ENCODE assay signal across 27 cellular contexts in the genomic region with DNA sequence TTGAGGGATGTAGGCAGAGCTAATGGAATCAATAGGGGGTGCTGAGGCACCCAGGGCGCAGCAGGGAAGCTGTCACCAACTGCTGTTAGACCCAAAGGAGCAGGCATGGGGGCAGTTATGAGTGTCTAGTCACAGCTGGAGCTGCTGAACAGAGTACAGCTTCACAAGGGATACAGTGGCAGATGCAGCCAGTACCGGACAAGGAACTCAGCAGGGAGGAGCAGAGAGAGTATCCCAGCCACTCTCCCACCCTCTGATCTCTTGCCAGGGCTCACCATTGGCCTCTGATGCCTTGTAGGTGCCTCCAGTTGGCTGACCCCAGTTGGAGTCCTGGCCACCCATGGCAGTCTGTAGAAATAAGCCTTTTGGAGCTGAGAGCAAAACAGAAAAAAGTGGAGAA. TPM values are rescaled to one million over a fixed set of nuclear protein-coding genes. Genes with fewer than 3 reads are reported as not detected.
"Had no signal": no experiment of that assay in that cellular context is flagged by ENCODE, and none has a peak within 500 bp of the region (broad histone marks: within the 10 kb centered on the region; RNA-seq: fewer than 3 reads in every experiment).

No MANE protein-coding gene starts in this region.

- H3K4me2 ChIP-seq: neural progenitor cell had no signal

- H3K27ac ChIP-seq: neural progenitor cell, ovary, parathyroid adenoma, psoas muscle, right lobe of liver, sigmoid colon, suprapubic skin, testis, tibial artery, transverse colon, upper lobe of left lung, vagina had no signal

- H3K9ac ChIP-seq: neural progenitor cell, parathyroid adenoma had no signal

- H3K4me3 ChIP-seq: neural progenitor cell, ovary, psoas muscle, right lobe of liver, sigmoid colon, suprapubic skin, testis, tibial artery, transverse colon, upper lobe of left lung, vagina had no signal

- H3K27me3 ChIP-seq: neural progenitor cell, ovary, right lobe of liver, sigmoid colon, suprapubic skin, testis, tibial artery, transverse colon, upper lobe of left lung, vagina had no signal

- H2AFZ ChIP-seq: neural progenitor cell, parathyroid adenoma had no signal

- DNase-seq: natural killer cell; occipital lobe; ovary; posterior cingulate gyrus; psoas muscle; right cardiac atrium; right lobe of liver; sigmoid colon; small intestine; stimulated activated CD4-positive, alpha-beta T cell treated with anti-CD3 and anti-CD28 coated beads, Interleukin-15, amount 100 ng/mL, for 24 hours; stimulated activated CD4-positive, alpha-beta T cell treated with anti-CD3 and anti-CD28 coated beads, Interleukin-2, amount 100 ng/mL, for 24 hours; stimulated activated CD4-positive, alpha-beta T cell treated with anti-CD3 and anti-CD28 coated beads, Interleukin-2, amount 100 ng/mL, for 48 hours; stimulated activated CD4-positive, alpha-beta T cell treated with anti-CD3 and anti-CD28 coated beads, Interleukin-4, amount 100 ng/mL, for 24 hours; stimulated activated naive B cell treated with anti-CD40 and anti-IgM and Interleukin-4, amounts not matched to agents 10 μg/mL and 1 μg/mL and 100 μg/mL, for 72 hours; stimulated activated naive CD4-positive, alpha-beta T cell treated with Interleukin-2 at 50 U/mL for 16 hours; stimulated activated naive CD8-positive, alpha-beta T cell treated with anti-CD3 and anti-CD28 coated beads, Interleukin-15, amount 100 ng/mL, for 72 hours; substantia nigra; testis; tibial artery; transverse colon; upper lobe of left lung had no signal

- H3K36me3 ChIP-seq: neural progenitor cell, ovary, right lobe of liver, sigmoid colon, suprapubic skin, tibial artery, transverse colon, upper lobe of left lung, vagina had no signal

- ATAC-seq: natural killer cell; psoas muscle; right cardiac atrium; right lobe of liver; stimulated activated effector memory CD8-positive, alpha-beta T cell treated with anti-CD3 and anti-CD28 coated beads, Interleukin-12 subunit alpha, Interleukin-12 subunit beta, amount 100 ng/mL, for 72 hours; stimulated activated naive B cell treated with anti-CD40 and anti-IgM and Interleukin-4, amounts not matched to agents 10 μg/mL and 1 μg/mL and 100 μg/mL, for 72 hours; stimulated activated naive CD8-positive, alpha-beta T cell treated with anti-CD3 and anti-CD28 coated beads, Interleukin-15, amount 100 ng/mL, for 72 hours had no signal

- H3K4me1 ChIP-seq: parathyroid adenoma, psoas muscle, right lobe of liver, sigmoid colon, testis, tibial artery, transverse colon, upper lobe of left lung, vagina had no signal

- H3K79me2 ChIP-seq: parathyroid adenoma had no signal

- H3K9me3 ChIP-seq: ovary, psoas muscle, right lobe of liver, sigmoid colon, suprapubic skin, testis, tibial artery, transverse colon, upper lobe of left lung, vagina had no signal

RNA-seq across cellular contexts. Expression of gene HSPB3, which starts 42.6 kb away (rescaled TPM):
- polyA plus RNA-seq: neural cell had no signal
